8 cellular contexts compared by ENCODE assay signal in the genomic region with DNA sequence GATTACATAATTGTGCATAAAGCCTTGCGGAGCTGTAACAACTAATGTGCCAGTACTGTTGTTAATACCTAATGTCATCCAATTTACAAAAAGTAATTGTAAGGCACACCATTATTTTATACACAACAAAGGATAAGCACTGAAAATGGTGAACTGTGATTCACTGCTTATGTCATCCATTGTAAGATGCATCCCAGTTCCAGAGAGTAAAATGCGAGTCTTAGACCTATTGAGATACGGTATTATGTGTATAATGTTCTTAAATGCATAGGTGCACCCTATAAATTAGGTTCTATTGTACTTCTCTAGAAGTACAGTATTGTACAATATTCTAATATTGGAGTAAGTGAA. TPM values are rescaled to one million over a fixed set of nuclear protein-coding genes. Genes with fewer than 3 reads are reported as not detected.
DNase-seq lines count a peak whose midpoint lies in the region; ATAC-seq, FAIRE-seq and TF ChIP-seq lines count a peak whose summit lies in the region.

No MANE protein-coding gene starts in this region.

- intact Hi-C loops in Right ventricle myocardium inferior (cut with DNase I), result loop anchor here (1.0 to 2.0 kb wide), 3 partner anchors 11 to 117 kb away; a partner anchor contains a TSS

- H3K4me3 ChIP-seq in cardiac muscle cell (peak overlapping the region; percentile 66), foreskin fibroblast (ENCODE audit: low read depth in 1 of 2, low read length in 2 of 2) (peak overlapping the region; percentile 51 to 90), skeletal muscle cell (ENCODE audit: low read depth, low read length) (peak overlapping the region; percentile 73)

- TF ChIP-seq CTCF in cardiac muscle cell (IDR thresholded peaks at IDR 0.05; ENCODE audit: low read depth, low read length) (no peak), VCaP (conservative IDR thresholded peaks at IDR 0.05) (no peak), foreskin fibroblast (IDR thresholded peaks at IDR 0.05; ENCODE audit: low read depth, low read length) (no peak)

- H3K4me1 ChIP-seq in cardiac muscle cell (ENCODE audit: low read depth), result no peaks in the 10 kb centered on the region

- DNase-seq in cardiac muscle cell (ENCODE audit: low read depth in 1 of 2, low spot score in 1 of 2) (peak in 1 of 2 donors; percentile 40), Right ventricle myocardium inferior (ENCODE audit: missing footprints) (no peak), foreskin fibroblast (peak in 1 of 2 donors; percentile 55), skeletal muscle cell (ENCODE audit: low read depth) (no peak), T1000 (lab: John Stamatoyannopoulos, UW) (no peak), frontal cortex (ENCODE audit: low spot score in 2 of 2) (no peak)

- peaks cover 14% of the 10 kb centered on the region for H3K36me3 ChIP-seq in cardiac muscle cell

- peak overlapping the region; percentile 90 for H3K27ac ChIP-seq in cardiac muscle cell
- peak overlapping the region; percentile 80 for H3K27ac ChIP-seq in VCaP

- no peaks in the 10 kb centered on the region for H3K27me3 ChIP-seq in cardiac muscle cell

- no peaks in the 10 kb centered on the region for H3K9me3 ChIP-seq in cardiac muscle cell (ENCODE audit: low read depth)

- no peak for FAIRE-seq in frontal cortex (lab: Jason Lieb, UNC)

- ATAC-seq in Right ventricle myocardium inferior, result no peak
- no peak for ATAC-seq in GM19463 (IDR thresholded peaks at IDR 0.05; ENCODE audit: unreplicated experiment)

RNA-seq across cellular contexts. Expression of a gene that starts 0.4 kb away (rescaled TPM):
- total RNA-seq in cardiac muscle cell, result 20.0 and 27.0 TPM in 2 replicates
- polyA plus RNA-seq in cardiac muscle cell, result 61.1 and 97.9 TPM in 2 replicates
- 15.7 TPM for total RNA-seq in Right ventricle myocardium inferior
- total RNA-seq in frontal cortex, result 20.8 TPM

RNA-seq across cellular contexts. Expression of a gene that starts 10.8 kb away (rescaled TPM):
- total RNA-seq in cardiac muscle cell, result 152 and 161 TPM in 2 replicates
- 63.7 and 76.9 TPM in 2 replicates for polyA plus RNA-seq in cardiac muscle cell
- 41.0 TPM for total RNA-seq in Right ventricle myocardium inferior
- 86.0 TPM for total RNA-seq in frontal cortex

RNA-seq across cellular contexts. Expression of a gene that starts 38.1 kb away (rescaled TPM):
- 10.6 and 13.9 TPM in 2 replicates for total RNA-seq in cardiac muscle cell
- polyA plus RNA-seq in cardiac muscle cell, result 19.4 and 25.9 TPM in 2 replicates
- 10.0 TPM for total RNA-seq in Right ventricle myocardium inferior
- total RNA-seq in frontal cortex, result 30.6 TPM
